Comparison of ENCODE assay signal across 26 cellular contexts in genomic region chr2:40646642-40647041, GRCh38.
"Had no signal": no experiment of that assay in that cellular context is flagged by ENCODE, and none has a peak within 500 bp of the region (broad histone marks: within the 10 kb centered on the region; RNA-seq: fewer than 3 reads in every experiment).

No MANE protein-coding gene starts in this region.

- H3K27me3 ChIP-seq: colonic mucosa, esophagus muscularis mucosa, esophagus squamous epithelium, foreskin keratinocyte, gastrocnemius medialis, gastroesophageal sphincter, heart left ventricle, heart right ventricle, hepatocyte had no signal

- H3K79me2 ChIP-seq: hepatocyte had no signal

- H3K36me3 ChIP-seq: colonic mucosa, esophagus muscularis mucosa, esophagus squamous epithelium, gastrocnemius medialis, gastroesophageal sphincter, heart left ventricle, heart right ventricle had no signal

- H2AFZ ChIP-seq: hepatocyte had no signal

- H3K9me3 ChIP-seq: colonic mucosa, esophagus muscularis mucosa, esophagus squamous epithelium, gastrocnemius medialis, gastroesophageal sphincter, heart left ventricle, heart right ventricle had no signal

- DNase-seq: colonic mucosa; cortex of kidney; dermis blood vessel endothelial cell; dorsolateral prefrontal cortex; effector CD4-positive, alpha-beta T cell; effector CD8-positive, alpha-beta T cell; effector memory CD4-positive, alpha-beta T cell; effector memory CD8-positive, alpha-beta T cell; endodermal cell; erythroblast; esophagus squamous epithelium; foreskin fibroblast; foreskin keratinocyte; foreskin melanocyte; gastrocnemius medialis; glutamatergic neuron; head of caudate nucleus; heart left ventricle; heart right ventricle; hippocampal formation had no signal

- H3K4me2 ChIP-seq: hepatocyte had no signal

- H3K4me3 ChIP-seq: colonic mucosa, dorsolateral prefrontal cortex, esophagus muscularis mucosa, esophagus squamous epithelium, gastrocnemius medialis, gastroesophageal sphincter, heart left ventricle, heart right ventricle, hepatocyte had no signal

- FAIRE-seq: endothelial cell of umbilical vein had no signal

- H3K4me1 ChIP-seq: colonic mucosa, esophagus muscularis mucosa, esophagus squamous epithelium, foreskin keratinocyte, gastrocnemius medialis, gastroesophageal sphincter, heart left ventricle, heart right ventricle had no signal

- H3K27ac ChIP-seq: colonic mucosa, dorsolateral prefrontal cortex, epithelial cell of prostate, esophagus muscularis mucosa, esophagus squamous epithelium, foreskin keratinocyte, gastrocnemius medialis, gastroesophageal sphincter, heart left ventricle, heart right ventricle, hepatocyte had no signal

- ATAC-seq: effector memory CD8-positive, alpha-beta T cell; esophagus mucosa; foreskin keratinocyte; gastrocnemius medialis; gastroesophageal sphincter; heart left ventricle; heart right ventricle had no signal
